Comparison of ENCODE assay signal across 1 cellular context in the genomic region with DNA sequence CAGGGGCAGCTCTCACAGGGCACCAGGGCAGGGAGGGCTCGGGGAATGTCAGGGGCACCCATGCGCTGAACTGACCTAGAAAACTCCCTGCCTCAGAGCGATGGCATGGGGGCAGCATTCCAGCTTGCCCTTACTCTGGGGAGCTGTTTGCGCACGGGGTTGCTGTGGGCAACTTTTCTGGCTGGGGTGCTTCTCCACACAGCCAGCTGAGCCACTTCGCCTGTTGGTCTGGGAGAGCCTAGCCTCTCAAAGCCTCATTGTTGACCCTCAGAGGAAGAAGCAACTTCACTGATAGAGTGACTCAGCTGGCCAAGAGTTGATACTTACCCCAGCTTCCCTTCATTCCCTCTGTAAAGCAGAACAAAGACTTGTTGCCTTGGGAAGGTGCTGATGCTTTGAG.
TF ChIP-seq lines count a peak whose summit lies in the region.

No MANE protein-coding gene starts in this region.

TF ChIP-seq in A549, 52 proteins besides CTCF, POLR2A, EP300 and RAD21 (continued from another document):
- TF ChIP-seq, protein P1, sequence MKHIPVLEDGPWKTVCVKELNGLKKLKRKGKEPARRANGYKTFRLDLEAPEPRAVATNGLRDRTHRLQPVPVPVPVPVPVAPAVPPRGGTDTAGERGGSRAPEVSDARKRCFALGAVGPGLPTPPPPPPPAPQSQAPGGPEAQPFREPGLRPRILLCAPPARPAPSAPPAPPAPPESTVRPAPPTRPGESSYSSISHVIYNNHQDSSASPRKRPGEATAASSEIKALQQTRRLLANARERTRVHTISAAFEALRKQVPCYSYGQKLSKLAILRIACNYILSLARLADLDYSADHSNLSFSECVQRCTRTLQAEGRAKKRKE (CRISPR knock-in tag; IDR thresholded peaks at IDR 0.05; ENCODE audit: low read depth) = no peak
- no peak for TF ChIP-seq RNF2 (IDR thresholded peaks at IDR 0.05; ENCODE audit: borderline replicate concordance, low read depth)
TF ChIP-seq in A549: peak in this region for 0.
